ENCODE assay signal across 9 cellular contexts in the genomic region with DNA sequence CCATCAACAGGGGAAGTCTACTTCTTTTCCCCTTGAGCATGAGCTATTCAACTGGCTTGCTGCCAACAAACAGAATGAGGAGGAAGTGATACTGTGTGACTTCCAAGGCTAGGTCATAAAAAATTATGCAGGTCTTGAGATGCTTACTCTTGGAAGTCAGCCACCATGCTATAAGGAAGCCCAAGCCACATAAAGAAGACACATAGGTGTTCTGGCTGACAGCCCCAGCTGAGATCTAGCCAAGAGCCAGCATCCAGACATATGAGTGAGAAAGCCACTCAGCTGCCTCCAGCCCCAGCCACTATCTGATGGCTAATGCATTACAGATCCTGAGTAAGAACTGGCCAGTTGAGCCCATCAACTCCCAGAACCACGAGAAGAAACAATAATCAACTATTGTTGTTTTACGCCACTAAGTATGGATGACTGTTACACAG. TPM values are rescaled to one million over a fixed set of nuclear protein-coding genes. Genes with fewer than 3 reads are reported as not detected.
DNase-seq lines count a peak whose midpoint lies in the region; ATAC-seq and TF ChIP-seq lines count a peak whose summit lies in the region.
"Had no signal": no experiment of that assay in that cellular context is flagged by ENCODE, and none has a peak within 500 bp of the region (broad histone marks: within the 10 kb centered on the region; RNA-seq: fewer than 3 reads in every experiment).

No MANE protein-coding gene starts in this region.

- H3K4me1 ChIP-seq in psoas muscle = peaks cover 21% of the 10 kb centered on the region

- no peak for TF ChIP-seq CTCF in psoas muscle (IDR thresholded peaks at IDR 0.05)
- no peak for TF ChIP-seq CTCF in chondrocyte (IDR thresholded peaks at IDR 0.05)

- no peak overlapping the region for H3K27ac Mint-ChIP-seq in chondrocyte (ENCODE audit: unreplicated experiment)

- no peaks in the 10 kb centered on the region for H3K27me3 Mint-ChIP-seq in chondrocyte (ENCODE audit: low read depth)

- no peak overlapping the region for H3K4me3 ChIP-seq in psoas muscle

- DNase-seq in Caki2 (ENCODE audit: low read depth) (peak; percentile 52), NCI-H2171 treated with DMSO at 0.1 percent for 48 hours (lab: John Stamatoyannopoulos, UW) (peak; percentile 96), erythroblast (lab: John Stamatoyannopoulos, UW) (peak; percentile 46), psoas muscle (no peak), chondrocyte (ENCODE audit: low spot score) (no peak)
- DNase-seq: T-helper 1 cell had no signal

- H3K4me3 Mint-ChIP-seq in chondrocyte (ENCODE audit: unreplicated experiment) = no peak overlapping the region

- intact Hi-C loops in psoas muscle (cut with DNase I) = no loop called here

- in situ Hi-C loops in Caki2 (cut with HindIII; ENCODE audit: low pct_unique_long_range_greater_than_20kb, low sequenced_read_pairs) = no loop called here

- WGBS in psoas muscle, 3 donors = 93 to 98% (median 98%) methylated on average over 2 of the region's 2 CpGs

- peaks cover 0 to 2% of the 10 kb centered on the region in 2 donors for H3K36me3 ChIP-seq in psoas muscle (ENCODE audit: insufficient read depth in 1 of 2, low read depth in 1 of 2)

- no peak overlapping the region for H3K27ac ChIP-seq in psoas muscle

- H3K4me1 Mint-ChIP-seq in chondrocyte (ENCODE audit: low read depth) = peaks cover 28% of the 10 kb centered on the region

- peaks cover 22% of the 10 kb centered on the region for H3K36me3 Mint-ChIP-seq in chondrocyte (ENCODE audit: low read depth)

- H3K9me3 Mint-ChIP-seq in chondrocyte (ENCODE audit: low read depth) = peaks cover 4% of the 10 kb centered on the region

- H3K9me3 ChIP-seq in psoas muscle = no peaks in the 10 kb centered on the region

- no peak for TF ChIP-seq POLR2A in erythroblast (IDR thresholded peaks at IDR 0.05; ENCODE audit: low read length)

- no peaks in the 10 kb centered on the region for H3K27me3 ChIP-seq in psoas muscle (ENCODE audit: insufficient read depth in 3 of 3, low read length in 2 of 3)

- ATAC-seq in GM21723 (IDR thresholded peaks at IDR 0.05; ENCODE audit: unreplicated experiment) (peak; percentile 67), psoas muscle (no peak), HG02973 (IDR thresholded peaks at IDR 0.05; ENCODE audit: unreplicated experiment) (no peak)
- no peak for ATAC-seq in activated CD4-positive, CD25-positive, alpha-beta regulatory T cell treated with anti-CD3 and anti-CD28 coated beads, Interleukin-2, amount 50 U/mL, for 24 hours

RNA-seq across cellular contexts. Expression of a gene that starts 31.0 kb away (rescaled TPM):
- total RNA-seq in Caki2 (2014; rRNA removed; shearing (Covaris generic); ENCODE audit: low replicate concordance) = 4.7 and 17.1 TPM in 2 replicates
- 10 to 100 TPM in 3 of 4 donors, 1 to 10 TPM in 1; 8.1 to 18.8 (median 14.0) TPM for total RNA-seq in psoas muscle
- polyA plus RNA-seq in psoas muscle = 10 to 100 TPM in 1 of 3 donors, 1 to 10 TPM in 2; 6.6 to 10.7 (median 8.7) TPM
- 17.2 to 27.3 TPM (median 18.5 TPM) in 3 replicates for total RNA-seq in chondrocyte

Comparison
In these comparisons a context has a peak if more than half of its experiments do, and no peak if none do; other contexts are left out.
1. DNase-seq: peak in Caki2 (single experiment), NCI-H2171 treated with DMSO at 0.1 percent for 48 hours (single experiment) and erythroblast (2 of 2); none in psoas muscle (0 of 2) and chondrocyte (single experiment).